ENCODE assay signal across 1 cellular context in the genomic region with DNA sequence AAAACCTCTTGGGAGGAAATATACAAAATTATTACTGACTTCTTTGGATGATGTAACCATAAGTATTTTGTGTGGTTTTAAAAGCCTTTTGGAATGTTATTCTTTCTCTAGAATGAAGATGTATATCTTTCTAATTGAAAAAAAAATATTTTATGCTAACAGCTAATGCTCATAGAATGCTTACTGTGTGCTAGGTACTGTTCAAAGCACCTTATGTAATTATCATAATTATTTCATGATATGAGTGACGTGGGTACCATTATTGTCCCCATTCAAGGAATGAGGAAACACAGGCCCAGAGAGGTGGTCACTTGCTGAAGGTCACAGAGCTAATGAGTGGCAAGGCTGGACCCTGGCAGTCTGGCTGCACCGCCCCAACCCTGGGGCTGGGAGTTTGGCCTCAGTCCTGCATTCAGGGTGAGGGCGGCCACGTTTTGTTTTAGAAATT.
TF ChIP-seq lines count a peak whose summit lies in the region.

No MANE protein-coding gene starts in this region.

TF ChIP-seq in endothelial cell of umbilical vein, 7 proteins besides CTCF, POLR2A, EP300 and RAD21:
- TF ChIP-seq FOS (IDR thresholded peaks at IDR 0.05; ENCODE audit: borderline replicate concordance, insufficient read depth, low read length) (no peak), POLR2AphosphoS5 (IDR thresholded peaks at IDR 0.05; ENCODE audit: insufficient read depth, low read depth, low read length) (no peak), EZH2 (IDR thresholded peaks at IDR 0.05; ENCODE audit: borderline replicate concordance, low read depth, low read length, severe bottlenecking) (no peak), GATA2 (IDR thresholded peaks at IDR 0.05; ENCODE audit: insufficient read depth, insufficient read length, low read depth, low read length) (no peak), MYC (IDR thresholded peaks at IDR 0.05; ENCODE audit: low read depth, low read length) (no peak), JUN (IDR thresholded peaks at IDR 0.05; ENCODE audit: borderline replicate concordance, insufficient read depth, insufficient read length, low read depth) (no peak)
- TF ChIP-seq, protein P1, sequence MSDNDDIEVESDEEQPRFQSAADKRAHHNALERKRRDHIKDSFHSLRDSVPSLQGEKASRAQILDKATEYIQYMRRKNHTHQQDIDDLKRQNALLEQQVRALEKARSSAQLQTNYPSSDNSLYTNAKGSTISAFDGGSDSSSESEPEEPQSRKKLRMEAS (IDR thresholded peaks at IDR 0.05; ENCODE audit: insufficient read depth, insufficient read length), result no peak
